ENCODE assay signal across 1 cellular context in genomic region chr20:37243937-37244571, GRCh38.
TF ChIP-seq lines count a peak whose summit lies in the region.

No MANE protein-coding gene starts in this region.

TF ChIP-seq in IMR-90, 13 proteins besides CTCF, POLR2A, EP300 and RAD21:
- no peak for TF ChIP-seq SMC3 (IDR thresholded peaks at IDR 0.05; ENCODE audit: low read depth, low read length)
- TF ChIP-seq BHLHE40 (IDR thresholded peaks at IDR 0.05; ENCODE audit: low read depth, low read length): no peak
- no peak for TF ChIP-seq RFX5 (IDR thresholded peaks at IDR 0.05; ENCODE audit: low read depth, low read length)
- no peak for TF ChIP-seq USF2 (IDR thresholded peaks at IDR 0.05; ENCODE audit: low read depth, low read length)
- no peak for TF ChIP-seq NFE2L2 (IDR thresholded peaks at IDR 0.05; ENCODE audit: low read depth, low read length)
- no peak for TF ChIP-seq FOS (IDR thresholded peaks at IDR 0.05; ENCODE audit: low read depth, low read length)
- TF ChIP-seq RCOR1 (IDR thresholded peaks at IDR 0.05; ENCODE audit: insufficient replicate concordance, low read length): no peak
- no peak for TF ChIP-seq CEBPB (IDR thresholded peaks at IDR 0.05; ENCODE audit: low read depth, low read length)
TF ChIP-seq in IMR-90: peak in this region for 0.
